8 cellular contexts compared by ENCODE assay signal in the genomic region with DNA sequence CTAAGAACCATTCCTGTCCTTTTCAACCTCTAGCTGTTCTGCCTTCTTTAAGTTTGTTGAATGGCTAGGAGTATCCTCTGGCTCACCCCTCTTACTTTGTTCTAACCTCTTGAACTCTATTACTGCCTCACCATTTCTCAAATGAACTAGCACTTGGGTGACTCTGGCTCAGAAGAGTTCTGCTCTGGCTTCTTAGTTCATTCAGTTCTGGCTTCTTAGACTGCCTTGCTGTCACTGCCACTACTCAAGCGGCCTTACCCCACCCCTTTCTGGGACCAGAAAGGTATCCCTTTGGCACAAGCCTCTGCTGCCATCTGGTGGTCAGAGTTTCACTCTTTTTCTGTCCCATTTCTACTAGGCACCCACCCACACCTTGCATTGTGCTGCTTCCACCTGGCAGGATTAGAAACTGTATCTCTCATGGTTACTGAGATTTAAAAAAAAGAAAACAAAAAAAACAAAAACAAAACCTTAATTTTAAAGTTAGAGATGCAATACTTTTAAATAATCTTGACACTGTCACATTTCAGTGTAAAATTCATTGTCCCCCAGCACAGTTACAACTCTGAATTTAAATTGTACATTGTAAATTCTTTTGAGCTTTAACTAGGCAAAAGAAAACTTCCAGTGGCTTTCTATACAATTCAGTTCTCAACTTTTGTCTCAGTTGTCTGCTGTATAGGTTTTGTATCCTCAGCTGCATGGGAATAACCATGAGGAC. TPM values are rescaled to one million over a fixed set of nuclear protein-coding genes. Genes with fewer than 3 reads are reported as not detected.
DNase-seq lines count a peak whose midpoint lies in the region; ATAC-seq and TF ChIP-seq lines count a peak whose summit lies in the region.

No MANE protein-coding gene starts in this region.

- intact Hi-C loops in Right ventricle myocardium superior (cut with DNase I) (loop anchor here (5.0 to 10.0 kb wide), 2 partner anchors 271 to 463 kb away; no protein-coding TSS in a partner anchor), prostate gland (cut with DNase I) (loop anchor here (5.0 to 10.0 kb wide), 2 partner anchors 321 to 458 kb away; no protein-coding TSS in a partner anchor)

- H3K27me3 Mint-ChIP-seq in activated naive CD8-positive, alpha-beta T cell treated with anti-CD3 and anti-CD28 coated beads, Interleukin-2, amount 10 ng/mL, durations not matched to agents 7 days and 5 days: peaks cover 5% of the 10 kb centered on the region

- H3K36me3 ChIP-seq in prostate gland: no peaks in the 10 kb centered on the region

- H3K36me3 Mint-ChIP-seq in activated naive CD8-positive, alpha-beta T cell treated with anti-CD3 and anti-CD28 coated beads, Interleukin-2, amount 10 ng/mL, durations not matched to agents 7 days and 5 days: no peaks in the 10 kb centered on the region

- DNase-seq in GM13976 (ENCODE audit: low spot score) (peak; percentile 36), NCI-H1105 (lab: John Stamatoyannopoulos, UW) (peak; percentile 41), SKM-1 (lab: John Stamatoyannopoulos, UW; ENCODE audit: unreplicated experiment) (peak; percentile 69), Right ventricle myocardium superior (peak; percentile 78), prostate gland (ENCODE audit: low spot score) (peak; percentile 38), cortex of kidney (lab: John Stamatoyannopoulos, UW) (no peak)
- peak; percentile 45 for DNase-seq in activated naive CD8-positive, alpha-beta T cell treated with anti-CD3 and anti-CD28 coated beads, Interleukin-2, amount 10 ng/mL, durations not matched to agents 7 days and 5 days

- H3K9me3 Mint-ChIP-seq in activated naive CD8-positive, alpha-beta T cell treated with anti-CD3 and anti-CD28 coated beads, Interleukin-2, amount 10 ng/mL, durations not matched to agents 7 days and 5 days: peaks cover 1% of the 10 kb centered on the region

- H3K27me3 ChIP-seq in prostate gland (replicated peaks; ENCODE audit: insufficient read depth): no peaks in the 10 kb centered on the region

- no peaks in the 10 kb centered on the region for H3K9me3 ChIP-seq in prostate gland

- no peak overlapping the region for H3K4me3 Mint-ChIP-seq in activated naive CD8-positive, alpha-beta T cell treated with anti-CD3 and anti-CD28 coated beads, Interleukin-2, amount 10 ng/mL, durations not matched to agents 7 days and 5 days

- TF ChIP-seq POLR2A in prostate gland (IDR thresholded peaks at IDR 0.05): no peak

- H3K27ac Mint-ChIP-seq in activated naive CD8-positive, alpha-beta T cell treated with anti-CD3 and anti-CD28 coated beads, Interleukin-2, amount 10 ng/mL, durations not matched to agents 7 days and 5 days: no peak overlapping the region

- no peak overlapping the region for H3K4me3 ChIP-seq in prostate gland

- in situ Hi-C loops in GM13976 (cut with MboI; ENCODE audit: low sequenced_read_pairs, unreplicated experiment): loop anchor here (25.0 kb wide), 1 partner anchor 698 kb away; no protein-coding TSS in a partner anchor

- POLR2A ChIA-PET in activated naive CD8-positive, alpha-beta T cell treated with anti-CD3 and anti-CD28 coated beads, Interleukin-2, amount 10 ng/mL, durations not matched to agents 7 days and 5 days (lab: Charles Lee): no interaction called here

- H3K4me1 Mint-ChIP-seq in activated naive CD8-positive, alpha-beta T cell treated with anti-CD3 and anti-CD28 coated beads, Interleukin-2, amount 10 ng/mL, durations not matched to agents 7 days and 5 days: no peaks in the 10 kb centered on the region

- H3K27ac ChIP-seq in prostate gland: no peak overlapping the region

- peak; percentile 49 for TF ChIP-seq CTCF in GM13976 (IDR thresholded peaks at IDR 0.05; ENCODE audit: borderline replicate concordance, control extremely low read depth, extremely low read depth, insufficient read depth, missing control alignments)
- peak; percentile 53 to 69 (median 66) for TF ChIP-seq CTCF in prostate gland (IDR thresholded peaks at IDR 0.05)

- 25% methylated on average over 1 of the region's 1 CpG for WGBS in prostate gland

- no peaks in the 10 kb centered on the region for H3K4me1 ChIP-seq in prostate gland (replicated peaks)

- ATAC-seq in HG02642 (IDR thresholded peaks at IDR 0.05; ENCODE audit: poor library complexity, unreplicated experiment): peak; percentile 92
- ATAC-seq in activated naive CD8-positive, alpha-beta T cell treated with anti-CD3 and anti-CD28 coated beads, Interleukin-2, amount 10 ng/mL, durations not matched to agents 7 days and 5 days (ENCODE audit: low read depth): peak; percentile 78
- peak; percentile 90 for ATAC-seq in Right ventricle myocardium superior (ENCODE audit: poor library complexity)

RNA-seq across cellular contexts. Expression of a gene that starts 6.9 kb away (rescaled TPM):
- total RNA-seq in activated naive CD8-positive, alpha-beta T cell treated with anti-CD3 and anti-CD28 coated beads, Interleukin-2, amount 10 ng/mL, durations not matched to agents 7 days and 5 days: under 1 TPM; 0.82 to 0.91 TPM
- total RNA-seq in Right ventricle myocardium superior (6.9 TPM), prostate gland (1 to 10 TPM in 1 of 2 donors, under 1 TPM in 1; 0.59 to 6.6 TPM)
